ENCODE assay signal across 8 cellular contexts in the genomic region with DNA sequence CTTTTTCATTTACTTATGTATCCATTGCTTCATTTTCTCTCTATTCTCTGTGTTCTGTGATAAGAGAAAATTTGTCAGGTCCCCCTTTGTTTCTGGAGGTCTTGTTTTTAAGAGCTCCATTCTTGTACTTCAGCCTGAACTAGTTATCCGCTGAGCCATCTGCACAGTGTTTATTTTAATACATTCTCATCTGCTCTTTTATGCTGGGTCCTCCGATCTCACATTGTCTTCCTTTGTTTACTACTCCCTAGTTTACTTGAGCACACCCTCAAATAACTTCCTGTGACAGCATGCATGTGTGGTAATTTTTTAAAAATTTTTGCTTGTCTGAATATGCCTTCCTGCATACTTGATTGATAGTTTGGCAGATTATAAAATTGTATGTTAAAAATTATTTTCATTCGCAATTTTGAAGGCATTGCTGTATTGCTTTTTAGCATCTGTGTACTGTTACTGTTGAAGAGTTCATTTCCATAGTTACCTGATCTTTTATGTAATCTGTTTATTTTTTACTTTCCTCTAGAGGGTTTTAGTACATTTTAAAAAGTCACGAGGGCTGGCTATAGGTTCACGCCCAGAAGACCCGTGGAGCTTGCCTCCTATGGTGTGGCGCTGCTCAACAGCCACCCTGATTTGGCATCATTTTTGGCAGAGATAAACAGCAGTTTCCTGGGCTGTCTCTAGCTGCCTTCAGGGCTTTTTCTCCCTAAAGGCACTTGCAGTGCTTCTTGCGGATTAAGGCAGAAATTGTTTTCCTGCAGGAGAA. TPM values are rescaled to one million over a fixed set of nuclear protein-coding genes. Genes with fewer than 3 reads are reported as not detected.
DNase-seq lines count a peak whose midpoint lies in the region; ATAC-seq, FAIRE-seq and TF ChIP-seq lines count a peak whose summit lies in the region.

No MANE protein-coding gene starts in this region.

- H3K9me3 ChIP-seq in A673 (ENCODE audit: low read depth, low read length, poor library complexity, severe bottlenecking) = no peaks in the 10 kb centered on the region
- no peaks in the 10 kb centered on the region for H3K9me3 ChIP-seq in SJSA1 (replicated peaks)

- no peak for FAIRE-seq in RCC 7860 (lab: Jason Lieb, UNC)

- intact Hi-C loops in A673 (cut with micrococcal nuclease; ENCODE audit: unreplicated experiment) = no loop called here

- ATAC-seq in HG03025 (IDR thresholded peaks at IDR 0.05; ENCODE audit: low FRiP score, unreplicated experiment) = no peak

- peaks cover 27% of the 10 kb centered on the region for H3K4me1 ChIP-seq in A673 (ENCODE audit: insufficient read depth, low read length, poor library complexity, severe bottlenecking)
- H3K4me1 ChIP-seq in SJSA1 (replicated peaks) = peaks cover 39% of the 10 kb centered on the region

- CTCF ChIA-PET in A673 (lab: Charles Lee) (interaction anchor here (0.8 kb wide), 1 partner anchor 77 kb away, joined by 7 read pairs; no protein-coding TSS in a partner anchor), HEK293T (lab: Yijun Ruan, JAX) (interaction anchor here (0.7 to 1.5 kb wide), 2 partner anchors 9 to 292 kb away, joined by 3 to 6 read pairs; no protein-coding TSS in a partner anchor)

- BruUV-seq in A673 (replicated peaks; lab: Mats Ljungman, UMichigan) = no TSS peak

- no peaks in the 10 kb centered on the region for H3K36me3 ChIP-seq in A673 (ENCODE audit: insufficient read depth, low read length, poor library complexity, severe bottlenecking)
- no peaks in the 10 kb centered on the region for H3K36me3 ChIP-seq in SJSA1

- POLR2A ChIA-PET in A673 (lab: Charles Lee; ENCODE audit: low non-redundant PET) = no interaction called here
- POLR2A ChIA-PET in HEK293T (lab: Yijun Ruan, JAX) = interaction anchor here (0.6 to 2.6 kb wide), 2 partner anchors 26 to 32 kb away, joined by 3 to 8 read pairs; partner anchors contain the start of gene RSBN1L

- peak overlapping the region; percentile 24 for H3K4me3 ChIP-seq in A673 (ENCODE audit: low read depth, low read length, poor library complexity, severe bottlenecking)
- no peak overlapping the region for H3K4me3 ChIP-seq in SJSA1
- peak overlapping the region; percentile 19 for H3K4me3 ChIP-seq in fibroblast of villous mesenchyme (ENCODE audit: low read depth, low read length)
- no peak overlapping the region for H3K4me3 ChIP-seq in coronary artery

- DNase-seq in A673 (ENCODE audit: low spot score) (peak; percentile 93), HEK293T (ENCODE audit: extremely low spot score) (peak; percentile 37), SJSA1 (ENCODE audit: low read depth in 1 of 2, low spot score in 2 of 2) (peak; percentile 55 to 81), fibroblast of villous mesenchyme (ENCODE audit: low read depth) (peak; percentile 82), retina (peak; percentile 19), RCC 7860 (ENCODE audit: low spot score) (no peak), coronary artery (ENCODE audit: low spot score) (no peak)

- TF ChIP-seq CTCF in A673 (conservative IDR thresholded peaks at IDR 0.05; ENCODE audit: low read depth, low read length) (0 out of 2 replicates have a peak, but pooled peaks have one; percentile 16), fibroblast of villous mesenchyme (IDR thresholded peaks at IDR 0.05; ENCODE audit: insufficient read depth, low read depth, low read length) (no peak), coronary artery (IDR thresholded peaks at IDR 0.05) (no peak)

- H3K27me3 ChIP-seq in A673 (replicated peaks; ENCODE audit: insufficient read depth, low read depth, low read length, poor library complexity) = no peaks in the 10 kb centered on the region
- H3K27me3 ChIP-seq in SJSA1 (replicated peaks) = no peaks in the 10 kb centered on the region

- peak overlapping the region; percentile 75 for H3K27ac ChIP-seq in A673 (ENCODE audit: low read depth, low read length, poor library complexity, severe bottlenecking)
- H3K27ac ChIP-seq in SJSA1 = peak overlapping the region; percentile 64
- H3K27ac ChIP-seq in coronary artery = peak overlapping the region in 1 of 2 donors; percentile 27

TF ChIP-seq in HEK293T, 16 proteins besides CTCF, POLR2A, EP300 and RAD21:
- peak; percentile 41; the same call in 1 of the 2 replicates for TF ChIP-seq PKNOX1 (IDR thresholded peaks at IDR 0.05)
- no peak for TF ChIP-seq ELF4 (IDR thresholded peaks at IDR 0.05)
- no peak for TF ChIP-seq TARDBP (IDR thresholded peaks at IDR 0.05)
- no peak for TF ChIP-seq CTBP1 (IDR thresholded peaks at IDR 0.05; ENCODE audit: borderline replicate concordance)
- TF ChIP-seq ZNF384 (IDR thresholded peaks at IDR 0.05) = no peak
- TF ChIP-seq FOXK2 (IDR thresholded peaks at IDR 0.05) = no peak
- no peak for TF ChIP-seq LEF1 (IDR thresholded peaks at IDR 0.05; ENCODE audit: borderline replicate concordance)

RNA-seq across cellular contexts. Expression of gene RSBN1L, which starts 31.9 kb away (rescaled TPM):
- total RNA-seq in A673 (2021) (22.4 and 23.2 TPM in 2 replicates), fibroblast of villous mesenchyme (20.6 and 25.0 TPM in 2 replicates)
- 14.9 and 15.3 TPM in 2 replicates for total RNA-seq in SJSA1 (2014; rRNA removed; shearing (Covaris generic))

Comparison
In these comparisons a context has a peak if more than half of its experiments do, and no peak if none do; other contexts are left out.
1. DNase-seq: peak in A673 (single experiment), HEK293T (single experiment), SJSA1 (2 of 2), fibroblast of villous mesenchyme (single experiment) and retina (single experiment); none in RCC 7860 (single experiment) and coronary artery (single experiment).
2. H3K4me3 ChIP-seq: peak in A673 (single experiment) and fibroblast of villous mesenchyme (single experiment); none in SJSA1 (single experiment) and coronary artery (single experiment).